In genomic region chr22:24053481-24054226, GRCh38 we compare ENCODE assay signal across 17 cellular contexts. TPM values are rescaled to one million over a fixed set of nuclear protein-coding genes. Genes with fewer than 3 reads are reported as not detected.
DNase-seq lines count a peak whose midpoint lies in the region; ATAC-seq and TF ChIP-seq lines count a peak whose summit lies in the region.
"Had no signal": no experiment of that assay in that cellular context is flagged by ENCODE, and none has a peak within 500 bp of the region (broad histone marks: within the 10 kb centered on the region; RNA-seq: fewer than 3 reads in every experiment).

No MANE protein-coding gene starts in this region.

- no peak for TF ChIP-seq POLR2A in erythroblast (IDR thresholded peaks at IDR 0.05; ENCODE audit: low read length)

- H3K4me1 ChIP-seq in CD4-positive, alpha-beta memory T cell (ENCODE audit: insufficient read depth, low read length) = no peaks in the 10 kb centered on the region
- H3K4me1 ChIP-seq: HAP-1, pancreas had no signal

- in situ Hi-C loops in KBM-7 (cut with MboI; ENCODE audit: low pct_unique_long_range_greater_than_20kb, low sequenced_read_pairs) = no loop called here

- peaks cover 0 to 2% (median 0%) of the 10 kb centered on the region in 4 donors for H3K4me1 Mint-ChIP-seq in CD4-positive, alpha-beta memory T cell

- no peaks in the 10 kb centered on the region for H3K9me3 ChIP-seq in CD4-positive, alpha-beta memory T cell (ENCODE audit: control insufficient read depth in 1 of 2, low read length in 2 of 2)
- H3K9me3 ChIP-seq: HAP-1, pancreas had no signal

- H3K36me3 Mint-ChIP-seq in CD4-positive, alpha-beta memory T cell = peaks cover 69 to 82% of the 10 kb centered on the region in 2 donors

- no peak overlapping the region for H3K4me3 Mint-ChIP-seq in CD4-positive, alpha-beta memory T cell

- no peak for TF ChIP-seq CTCF in fibroblast of mammary gland (conservative IDR thresholded peaks at IDR 0.05; ENCODE audit: control insufficient read depth, insufficient read depth, low read depth, low read length)

- CTCF ChIA-PET in CD4-positive, alpha-beta memory T cell (lab: Charles Lee; ENCODE audit: partially characterized antibody) = no interaction called here

- POLR2A ChIA-PET in CD4-positive, alpha-beta memory T cell (lab: Charles Lee; ENCODE audit: partially characterized antibody) = no interaction called here

- H3K36me3 ChIP-seq in CD4-positive, alpha-beta memory T cell (ENCODE audit: insufficient read depth, low read length) = peaks cover 70% of the 10 kb centered on the region

- no peak for DNase-seq in CD4-positive, alpha-beta memory T cell
- DNase-seq in NCI-H69 (lab: John Stamatoyannopoulos, UW) (peak; percentile 27), fibroblast of mammary gland (ENCODE audit: low read depth) (peak; percentile 21), globus pallidus (ENCODE audit: low spot score) (no peak), KBM-7 (no peak), erythroblast (lab: John Stamatoyannopoulos, UW) (no peak)
- DNase-seq: head of caudate nucleus; NCI-H2029 treated with DMSO at 0.1 percent for 48 hours; pancreas; PC-3; stimulated activated CD4-positive, alpha-beta T cell treated with anti-CD3 and anti-CD28 coated beads, Interleukin-15, amount 100 ng/mL, for 24 hours; T1000 had no signal

- no peaks in the 10 kb centered on the region for H3K27me3 Mint-ChIP-seq in CD4-positive, alpha-beta memory T cell

- intact Hi-C loops in CD4-positive, alpha-beta memory T cell (cut with micrococcal nuclease) = no loop called here

- H3K27me3 ChIP-seq in CD4-positive, alpha-beta memory T cell (ENCODE audit: insufficient read depth, low read length) = no peaks in the 10 kb centered on the region
- H3K27me3 ChIP-seq: pancreas had no signal

- no peak overlapping the region for H3K4me3 ChIP-seq in CD4-positive, alpha-beta memory T cell (ENCODE audit: low read length in 2 of 2)
- H3K4me3 ChIP-seq in fibroblast of mammary gland (ENCODE audit: control insufficient read depth, low read depth, low read length) = no peak overlapping the region
- H3K4me3 ChIP-seq: HAP-1, pancreas had no signal

- peak; percentile 46 for ATAC-seq in GM19324 (IDR thresholded peaks at IDR 0.05; ENCODE audit: low FRiP score, unreplicated experiment)
- ATAC-seq in GM19467 (IDR thresholded peaks at IDR 0.05; ENCODE audit: unreplicated experiment) = no peak
- ATAC-seq: HepG2, pancreas, PC-3 had no signal

- peak overlapping the region in 4 of 7 donors; percentile 8 to 81 (median 33) for H3K27ac Mint-ChIP-seq in CD4-positive, alpha-beta memory T cell

- H3K27ac ChIP-seq in CD4-positive, alpha-beta memory T cell (ENCODE audit: low read depth, low read length) = no peak overlapping the region
- H3K27ac ChIP-seq: pancreas had no signal

- H3K9me3 Mint-ChIP-seq in CD4-positive, alpha-beta memory T cell = peaks cover 0 to 2% (median 0%) of the 10 kb centered on the region in 8 donors

RNA-seq across cellular contexts. Expression of gene CABIN1, which starts 42.5 kb away (rescaled TPM):
- 100 to 1,000 TPM; 114 to 117 TPM for total RNA-seq in CD4-positive, alpha-beta memory T cell
- polyA plus RNA-seq in CD4-positive, alpha-beta memory T cell = 10 to 100 TPM in 1 of 2 donors, 1 to 10 TPM in 1; 2.2 to 14.8 TPM

RNA-seq across cellular contexts. Expression of gene GSTT4, which starts 48.4 kb away (rescaled TPM):
- total RNA-seq in CD4-positive, alpha-beta memory T cell = not detected
- not detected for polyA plus RNA-seq in CD4-positive, alpha-beta memory T cell
- total RNA-seq: liver, pancreas, PC-3 had no signal
- polyA plus RNA-seq: liver, pancreas had no signal

Comparison
In these comparisons a context has a peak if more than half of its experiments do, and no peak if none do; other contexts are left out.
1. DNase-seq: peak in NCI-H69 (single experiment) and fibroblast of mammary gland (single experiment); none in CD4-positive, alpha-beta memory T cell (0 of 5), globus pallidus (single experiment), KBM-7 (single experiment) and erythroblast (0 of 2).